Comparison of ENCODE assay signal across 13 cellular contexts in the genomic region with DNA sequence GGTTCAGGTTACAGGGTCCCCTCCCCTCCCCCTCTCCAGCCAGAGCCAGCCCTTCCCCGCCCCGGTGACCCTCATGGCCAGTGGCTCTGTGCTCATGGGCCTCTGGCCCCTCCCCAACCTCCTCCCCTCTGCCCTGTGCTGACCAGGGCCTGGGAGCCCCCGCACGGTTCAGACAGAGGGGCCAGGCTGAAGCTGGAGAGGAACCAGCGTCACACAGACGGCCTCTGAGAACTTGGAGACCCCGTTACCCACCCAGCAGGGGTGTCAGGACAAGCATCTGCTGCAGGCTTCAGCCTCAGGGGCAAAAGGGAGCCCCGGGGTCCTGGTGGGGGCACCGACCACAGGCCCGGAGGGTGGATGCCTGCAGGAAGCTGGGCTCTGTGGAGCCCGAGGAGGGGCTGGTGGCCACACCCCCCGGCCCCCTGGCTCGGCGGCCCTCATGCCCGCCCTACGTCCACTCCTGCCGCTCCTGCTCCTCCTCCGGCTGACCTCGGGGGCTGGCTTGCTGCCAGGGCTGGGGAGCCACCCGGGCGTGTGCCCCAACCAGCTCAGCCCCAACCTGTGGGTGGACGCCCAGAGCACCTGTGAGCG. TPM values are rescaled to one million over a fixed set of nuclear protein-coding genes. Genes with fewer than 3 reads are reported as not detected.
A peak's percentile ranks its signal among the peaks of the same experiment; 100 is the strongest.
DNase-seq lines count a peak whose midpoint lies in the region; ATAC-seq and TF ChIP-seq lines count a peak whose summit lies in the region.
"Had no signal": no experiment of that assay in that cellular context is flagged by ENCODE, and none has a peak within 500 bp of the region (broad histone marks: within the 10 kb centered on the region; RNA-seq: fewer than 3 reads in every experiment).

Gene WFIKKN1 (plus strand): TSS at position 171 of the 591 bp plus-strand sequence. CDS start 269 bp downstream, at position 440.

- H3K27ac ChIP-seq in A673 (ENCODE audit: low read depth, low read length, poor library complexity, severe bottlenecking) = peak within 1 kb of the TSS; percentile 28

- H3K4me1 Mint-ChIP-seq in endothelial cell (ENCODE audit: unreplicated experiment) (no peaks in the 10 kb centered on the region), nephron (peaks cover 10% of the 10 kb centered on the region)
- H3K4me1 Mint-ChIP-seq: activated T-helper 17 cell treated with anti-CD3 and anti-CD28 coated beads, Interleukin-2, amount 50 U/mL, for 72 hours had no signal

- no peaks in the 10 kb centered on the region for H3K4me1 ChIP-seq in A673 (ENCODE audit: insufficient read depth, low read length, poor library complexity, severe bottlenecking)

- H3K4me3 ChIP-seq in A673 (ENCODE audit: low read depth, low read length, poor library complexity, severe bottlenecking) = no peak within 1 kb of the TSS
- H3K4me3 ChIP-seq: GM12878 had no signal

- no peaks in the 10 kb centered on the region for H3K9me3 ChIP-seq in A673 (ENCODE audit: low read depth, low read length, poor library complexity, severe bottlenecking)

- BruUV-seq in A673 (replicated peaks; lab: Mats Ljungman, UMichigan) = no TSS peak

- no peak within 1 kb of the TSS for H3K4me3 Mint-ChIP-seq in endothelial cell (ENCODE audit: unreplicated experiment)
- peak within 1 kb of the TSS in 2 of 3 experiments; percentile 56 to 71 for H3K4me3 Mint-ChIP-seq in nephron
- H3K4me3 Mint-ChIP-seq: activated T-helper 17 cell treated with anti-CD3 and anti-CD28 coated beads, Interleukin-2, amount 50 U/mL, for 72 hours; stimulated activated naive CD8-positive, alpha-beta T cell treated with anti-CD3 and anti-CD28 coated beads, Interleukin-15, Interleukin-2, amounts not matched to agents 100 ng/mL and 50 ng/mL, for 24 hours had no signal

- POLR2A ChIA-PET in A673 (lab: Charles Lee; ENCODE audit: low non-redundant PET) = no interaction called here

- TF ChIP-seq CTCF in A673 (conservative IDR thresholded peaks at IDR 0.05; ENCODE audit: low read depth, low read length) (no peak), endothelial cell (IDR thresholded peaks at IDR 0.05; ENCODE audit: unreplicated experiment) (no peak), nephron (IDR thresholded peaks at IDR 0.05; ENCODE audit: unreplicated experiment in 3 of 3) (no peak)

- ATAC-seq in HG02852 (IDR thresholded peaks at IDR 0.05; ENCODE audit: unreplicated experiment) (no peak), HG02759 (IDR thresholded peaks at IDR 0.05; ENCODE audit: unreplicated experiment) (no peak)
- ATAC-seq: activated T-helper 17 cell treated with anti-CD3 and anti-CD28 coated beads, Interleukin-2, amount 50 U/mL, for 72 hours; GM12878 had no signal

- intact Hi-C loops in A673 (cut with micrococcal nuclease; ENCODE audit: unreplicated experiment) = no loop called here

- H3K9me3 Mint-ChIP-seq in endothelial cell (ENCODE audit: unreplicated experiment) (no peaks in the 10 kb centered on the region), nephron (no peaks in the 10 kb centered on the region)
- H3K9me3 Mint-ChIP-seq: activated T-helper 17 cell treated with anti-CD3 and anti-CD28 coated beads, Interleukin-2, amount 50 U/mL, for 72 hours; stimulated activated naive CD8-positive, alpha-beta T cell treated with anti-CD3 and anti-CD28 coated beads, Interleukin-15, Interleukin-2, amounts not matched to agents 100 ng/mL and 50 ng/mL, for 24 hours had no signal

- H3K36me3 Mint-ChIP-seq in endothelial cell (ENCODE audit: low read depth, unreplicated experiment) (peaks cover 5% of the 10 kb centered on the region), nephron (ENCODE audit: low read depth) (peaks cover 13% of the 10 kb centered on the region)

- H3K27me3 ChIP-seq in A673 (replicated peaks; ENCODE audit: insufficient read depth, low read depth, low read length, poor library complexity) = no peaks in the 10 kb centered on the region

- no peak within 1 kb of the TSS for H3K27ac Mint-ChIP-seq in endothelial cell (ENCODE audit: unreplicated experiment)
- peak within 1 kb of the TSS in 1 of 3 experiments; percentile 76 for H3K27ac Mint-ChIP-seq in nephron
- H3K27ac Mint-ChIP-seq: activated T-helper 17 cell treated with anti-CD3 and anti-CD28 coated beads, Interleukin-2, amount 50 U/mL, for 72 hours; stimulated activated naive CD8-positive, alpha-beta T cell treated with anti-CD3 and anti-CD28 coated beads, Interleukin-15, Interleukin-2, amounts not matched to agents 100 ng/mL and 50 ng/mL, for 24 hours had no signal

- H3K36me3 ChIP-seq in A673 (ENCODE audit: insufficient read depth, low read length, poor library complexity, severe bottlenecking) = peaks cover 4% of the 10 kb centered on the region

- no peak for DNase-seq in A673 (ENCODE audit: low spot score)
- DNase-seq in NCI-H146 (lab: John Stamatoyannopoulos, UW) = peak; percentile 55
- peak; percentile 26 for DNase-seq in endothelial cell (ENCODE audit: low spot score)
- DNase-seq in NOMO-1 (lab: John Stamatoyannopoulos, UW; ENCODE audit: unreplicated experiment in 2 of 2) = no peak
- DNase-seq in mucosa of gallbladder (ENCODE audit: low spot score) = no peak
- DNase-seq: effector CD8-positive, alpha-beta T cell; NCI-H510A treated with DMSO at 0.1 percent for 48 hours had no signal

- H3K27me3 Mint-ChIP-seq in endothelial cell (ENCODE audit: unreplicated experiment) = peaks cover 5% of the 10 kb centered on the region
- no peaks in the 10 kb centered on the region for H3K27me3 Mint-ChIP-seq in nephron (ENCODE audit: low read depth)
- H3K27me3 Mint-ChIP-seq: activated T-helper 17 cell treated with anti-CD3 and anti-CD28 coated beads, Interleukin-2, amount 50 U/mL, for 72 hours; stimulated activated naive CD8-positive, alpha-beta T cell treated with anti-CD3 and anti-CD28 coated beads, Interleukin-15, Interleukin-2, amounts not matched to agents 100 ng/mL and 50 ng/mL, for 24 hours had no signal

- CTCF ChIA-PET in A673 (lab: Charles Lee) = no interaction called here

RNA-seq across cellular contexts. Expression of gene WFIKKN1, which starts in this region (rescaled TPM):
- total RNA-seq in A673 (2021) (1.7 and 1.8 TPM in 2 replicates), endothelial cell (ENCODE audit: unreplicated experiment) (0.44 TPM), mucosa of gallbladder (1.7 TPM)

Comparison
In these comparisons a context has a peak if more than half of its experiments do, and no peak if none do; other contexts are left out.
1. Peak in DNase-seq in endothelial cell; RNA of the gene not detected or under 1 TPM.